In the genomic region with DNA sequence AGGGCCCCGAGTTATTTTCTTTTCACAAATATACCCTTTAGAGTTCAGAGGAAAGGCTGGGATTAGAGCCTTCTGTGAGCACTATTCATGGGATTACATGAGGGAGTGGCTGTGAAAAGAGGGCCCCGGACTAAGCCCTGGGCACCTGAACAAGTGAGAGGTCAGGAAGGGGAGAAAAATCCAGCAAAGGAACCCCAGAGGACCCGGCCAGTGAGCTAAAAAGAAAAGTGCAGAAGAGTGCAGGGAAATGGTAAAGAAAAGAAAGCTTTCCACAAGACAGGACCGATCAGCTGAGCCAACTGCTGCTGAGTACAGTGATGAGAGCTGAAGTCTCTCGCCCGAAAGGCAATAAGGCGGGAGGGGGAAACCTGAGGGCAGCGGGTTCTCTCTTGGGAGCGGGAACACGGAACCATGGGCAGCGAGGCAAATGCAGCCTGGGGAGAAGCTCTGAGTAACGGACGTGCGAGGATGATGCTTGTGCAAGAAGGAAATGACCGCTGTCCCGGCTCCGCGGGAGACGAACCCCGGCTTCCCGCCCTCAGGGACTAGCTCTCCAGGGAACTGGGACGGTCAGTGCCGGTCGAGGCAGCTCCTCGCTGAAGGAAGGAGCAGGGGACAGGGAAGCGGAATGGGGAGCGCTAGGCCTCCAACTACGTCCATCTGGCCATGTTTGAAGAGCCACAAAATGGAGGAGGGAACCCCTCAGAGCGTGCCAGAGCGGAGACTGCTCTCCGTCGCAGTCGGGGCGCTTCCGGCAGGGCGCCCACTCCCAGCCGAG, we compare ENCODE assay signal across 1 cellular context.
TF ChIP-seq lines count a peak whose summit lies in the region.

No MANE protein-coding gene starts in this region.

TF ChIP-seq in HepG2, 621 proteins besides CTCF, POLR2A, EP300 and RAD21 (continued from another document and continues in another):
- TF ChIP-seq, protein P1, sequence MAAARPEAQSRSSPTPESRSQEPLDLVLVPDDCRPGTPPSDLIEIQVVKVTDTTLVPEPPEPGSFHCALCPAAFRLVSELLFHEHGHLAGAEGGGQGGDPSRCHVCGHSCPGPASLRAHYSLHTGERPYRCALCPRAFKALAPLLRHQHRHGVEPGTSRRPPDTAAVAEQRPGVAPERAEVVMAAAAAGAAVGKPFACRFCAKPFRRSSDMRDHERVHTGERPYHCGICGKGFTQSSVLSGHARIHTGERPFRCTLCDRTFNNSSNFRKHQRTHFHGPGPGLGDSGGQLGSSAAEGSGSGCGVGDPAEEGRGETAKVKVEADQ (CRISPR knock-in tag; IDR thresholded peaks at IDR 0.05; ENCODE audit: borderline replicate concordance): no peak
- TF ChIP-seq ZNF121 (CRISPR knock-in tag; IDR thresholded peaks at IDR 0.05) (no peak), ZNF678 (CRISPR knock-in tag; IDR thresholded peaks at IDR 0.05) (peak; percentile 62), ZNF101 (CRISPR knock-in tag; IDR thresholded peaks at IDR 0.05; ENCODE audit: borderline replicate concordance, low read depth) (peak; percentile 75; the same call in 1 of the 2 replicates), MAF1 (CRISPR knock-in tag; IDR thresholded peaks at IDR 0.05; ENCODE audit: borderline replicate concordance) (0 out of 2 replicates have a peak, but pooled peaks have one; percentile 25), PTBP1 (IDR thresholded peaks at IDR 0.05; ENCODE audit: low read depth, low read length, poor library complexity, severe bottlenecking) (peak; percentile 21), NBN (conservative IDR thresholded peaks at IDR 0.05) (no peak), RORA (CRISPR knock-in tag; IDR thresholded peaks at IDR 0.05) (no peak), NRL (CRISPR knock-in tag; IDR thresholded peaks at IDR 0.05; ENCODE audit: borderline replicate concordance) (no peak), FOSL2 (CRISPR knock-in tag; IDR thresholded peaks at IDR 0.05) (no peak), GABPA (IDR thresholded peaks at IDR 0.05; ENCODE audit: low read depth, low read length) (no peak), GABPA (CRISPR knock-in tag; IDR thresholded peaks at IDR 0.05; ENCODE audit: low read depth) (peak; percentile 18; the same call in 1 of the 2 replicates), SAFB2 (CRISPR knock-in tag; IDR thresholded peaks at IDR 0.05; ENCODE audit: borderline replicate concordance, low read depth) (no peak), ZNF570 (CRISPR knock-in tag; IDR thresholded peaks at IDR 0.05; ENCODE audit: borderline replicate concordance) (0 out of 2 replicates have a peak, but pooled peaks have one; percentile 75), LCORL (IDR thresholded peaks at IDR 0.05) (no peak), LCORL (CRISPR knock-in tag; IDR thresholded peaks at IDR 0.05) (no peak), GTF3A (CRISPR knock-in tag; conservative IDR thresholded peaks at IDR 0.05) (0 out of 2 replicates have a peak, but pooled peaks have one; percentile 8), ARNTL (CRISPR knock-in tag; IDR thresholded peaks at IDR 0.05) (0 out of 2 replicates have a peak, but pooled peaks have one; percentile 2), SOX5 (CRISPR knock-in tag; IDR thresholded peaks at IDR 0.05; ENCODE audit: borderline replicate concordance) (no peak), FIP1L1 (IDR thresholded peaks at IDR 0.05; ENCODE audit: borderline replicate concordance, insufficient read depth, low read depth, low read length) (0 out of 2 replicates have a peak, but pooled peaks have one; percentile 11), TARDBP (CRISPR knock-in tag; IDR thresholded peaks at IDR 0.05) (0 out of 2 replicates have a peak, but pooled peaks have one; percentile 22), EEA1 (CRISPR knock-in tag; IDR thresholded peaks at IDR 0.05; ENCODE audit: borderline replicate concordance) (no peak), NFE2L2 (IDR thresholded peaks at IDR 0.05; ENCODE audit: low read length) (no peak), SRF (IDR thresholded peaks at IDR 0.05; ENCODE audit: low read depth, low read length) (no peak), MTF2 (CRISPR knock-in tag; IDR thresholded peaks at IDR 0.05; ENCODE audit: borderline replicate concordance) (no peak), NFYC (CRISPR knock-in tag; IDR thresholded peaks at IDR 0.05) (0 out of 2 replicates have a peak, but pooled peaks have one; percentile 2), ZNF781 (CRISPR knock-in tag; IDR thresholded peaks at IDR 0.05; ENCODE audit: borderline replicate concordance, not compliant biosample characterization) (peak; percentile 63), MIER3 (CRISPR knock-in tag; IDR thresholded peaks at IDR 0.05; ENCODE audit: borderline replicate concordance) (no peak), JDP2 (CRISPR knock-in tag; IDR thresholded peaks at IDR 0.05; ENCODE audit: borderline replicate concordance) (peak; percentile 4; the same call in 1 of the 2 replicates), ZZZ3 (CRISPR knock-in tag; IDR thresholded peaks at IDR 0.05; ENCODE audit: borderline replicate concordance) (0 out of 2 replicates have a peak, but pooled peaks have one; percentile 14), ZNF44 (CRISPR knock-in tag; IDR thresholded peaks at IDR 0.05) (no peak), KLF12 (CRISPR knock-in tag; IDR thresholded peaks at IDR 0.05; ENCODE audit: borderline replicate concordance) (no peak), ZNF256 (CRISPR knock-in tag; conservative IDR thresholded peaks at IDR 0.05) (0 out of 2 replicates have a peak, but pooled peaks have one; percentile 10)
- TF ChIP-seq, protein P2, sequence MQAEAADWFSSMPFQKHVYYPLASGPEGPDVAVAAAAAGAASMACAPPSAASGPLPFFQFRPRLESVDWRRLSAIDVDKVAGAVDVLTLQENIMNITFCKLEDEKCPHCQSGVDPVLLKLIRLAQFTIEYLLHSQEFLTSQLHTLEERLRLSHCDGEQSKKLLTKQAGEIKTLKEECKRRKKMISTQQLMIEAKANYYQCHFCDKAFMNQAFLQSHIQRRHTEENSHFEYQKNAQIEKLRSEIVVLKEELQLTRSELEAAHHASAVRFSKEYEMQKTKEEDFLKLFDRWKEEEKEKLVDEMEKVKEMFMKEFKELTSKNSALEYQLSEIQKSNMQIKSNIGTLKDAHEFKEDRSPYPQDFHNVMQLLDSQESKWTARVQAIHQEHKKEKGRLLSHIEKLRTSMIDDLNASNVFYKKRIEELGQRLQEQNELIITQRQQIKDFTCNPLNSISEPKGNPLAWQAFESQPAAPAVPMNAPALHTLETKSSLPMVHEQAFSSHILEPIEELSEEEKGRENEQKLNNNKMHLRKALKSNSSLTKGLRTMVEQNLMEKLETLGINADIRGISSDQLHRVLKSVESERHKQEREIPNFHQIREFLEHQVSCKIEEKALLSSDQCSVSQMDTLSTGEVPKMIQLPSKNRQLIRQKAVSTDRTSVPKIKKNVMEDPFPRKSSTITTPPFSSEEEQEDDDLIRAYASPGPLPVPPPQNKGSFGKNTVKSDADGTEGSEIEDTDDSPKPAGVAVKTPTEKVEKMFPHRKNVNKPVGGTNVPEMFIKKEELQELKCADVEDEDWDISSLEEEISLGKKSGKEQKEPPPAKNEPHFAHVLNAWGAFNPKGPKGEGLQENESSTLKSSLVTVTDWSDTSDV (CRISPR knock-in tag; IDR thresholded peaks at IDR 0.05): 0 out of 2 replicates have a peak, but pooled peaks have one; percentile 11
- TF ChIP-seq, protein P3, sequence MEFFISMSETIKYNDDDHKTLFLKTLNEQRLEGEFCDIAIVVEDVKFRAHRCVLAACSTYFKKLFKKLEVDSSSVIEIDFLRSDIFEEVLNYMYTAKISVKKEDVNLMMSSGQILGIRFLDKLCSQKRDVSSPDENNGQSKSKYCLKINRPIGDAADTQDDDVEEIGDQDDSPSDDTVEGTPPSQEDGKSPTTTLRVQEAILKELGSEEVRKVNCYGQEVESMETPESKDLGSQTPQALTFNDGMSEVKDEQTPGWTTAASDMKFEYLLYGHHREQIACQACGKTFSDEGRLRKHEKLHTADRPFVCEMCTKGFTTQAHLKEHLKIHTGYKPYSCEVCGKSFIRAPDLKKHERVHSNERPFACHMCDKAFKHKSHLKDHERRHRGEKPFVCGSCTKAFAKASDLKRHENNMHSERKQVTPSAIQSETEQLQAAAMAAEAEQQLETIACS (CRISPR knock-in tag; IDR thresholded peaks at IDR 0.05): peak; percentile 3; the same call in 1 of the 2 replicates
- TF ChIP-seq, protein P4, sequence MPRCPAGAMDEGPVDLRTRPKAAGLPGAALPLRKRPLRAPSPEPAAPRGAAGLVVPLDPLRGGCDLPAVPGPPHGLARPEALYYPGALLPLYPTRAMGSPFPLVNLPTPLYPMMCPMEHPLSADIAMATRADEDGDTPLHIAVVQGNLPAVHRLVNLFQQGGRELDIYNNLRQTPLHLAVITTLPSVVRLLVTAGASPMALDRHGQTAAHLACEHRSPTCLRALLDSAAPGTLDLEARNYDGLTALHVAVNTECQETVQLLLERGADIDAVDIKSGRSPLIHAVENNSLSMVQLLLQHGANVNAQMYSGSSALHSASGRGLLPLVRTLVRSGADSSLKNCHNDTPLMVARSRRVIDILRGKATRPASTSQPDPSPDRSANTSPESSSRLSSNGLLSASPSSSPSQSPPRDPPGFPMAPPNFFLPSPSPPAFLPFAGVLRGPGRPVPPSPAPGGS (CRISPR knock-in tag; IDR thresholded peaks at IDR 0.05): no peak
- TF ChIP-seq, protein P5, sequence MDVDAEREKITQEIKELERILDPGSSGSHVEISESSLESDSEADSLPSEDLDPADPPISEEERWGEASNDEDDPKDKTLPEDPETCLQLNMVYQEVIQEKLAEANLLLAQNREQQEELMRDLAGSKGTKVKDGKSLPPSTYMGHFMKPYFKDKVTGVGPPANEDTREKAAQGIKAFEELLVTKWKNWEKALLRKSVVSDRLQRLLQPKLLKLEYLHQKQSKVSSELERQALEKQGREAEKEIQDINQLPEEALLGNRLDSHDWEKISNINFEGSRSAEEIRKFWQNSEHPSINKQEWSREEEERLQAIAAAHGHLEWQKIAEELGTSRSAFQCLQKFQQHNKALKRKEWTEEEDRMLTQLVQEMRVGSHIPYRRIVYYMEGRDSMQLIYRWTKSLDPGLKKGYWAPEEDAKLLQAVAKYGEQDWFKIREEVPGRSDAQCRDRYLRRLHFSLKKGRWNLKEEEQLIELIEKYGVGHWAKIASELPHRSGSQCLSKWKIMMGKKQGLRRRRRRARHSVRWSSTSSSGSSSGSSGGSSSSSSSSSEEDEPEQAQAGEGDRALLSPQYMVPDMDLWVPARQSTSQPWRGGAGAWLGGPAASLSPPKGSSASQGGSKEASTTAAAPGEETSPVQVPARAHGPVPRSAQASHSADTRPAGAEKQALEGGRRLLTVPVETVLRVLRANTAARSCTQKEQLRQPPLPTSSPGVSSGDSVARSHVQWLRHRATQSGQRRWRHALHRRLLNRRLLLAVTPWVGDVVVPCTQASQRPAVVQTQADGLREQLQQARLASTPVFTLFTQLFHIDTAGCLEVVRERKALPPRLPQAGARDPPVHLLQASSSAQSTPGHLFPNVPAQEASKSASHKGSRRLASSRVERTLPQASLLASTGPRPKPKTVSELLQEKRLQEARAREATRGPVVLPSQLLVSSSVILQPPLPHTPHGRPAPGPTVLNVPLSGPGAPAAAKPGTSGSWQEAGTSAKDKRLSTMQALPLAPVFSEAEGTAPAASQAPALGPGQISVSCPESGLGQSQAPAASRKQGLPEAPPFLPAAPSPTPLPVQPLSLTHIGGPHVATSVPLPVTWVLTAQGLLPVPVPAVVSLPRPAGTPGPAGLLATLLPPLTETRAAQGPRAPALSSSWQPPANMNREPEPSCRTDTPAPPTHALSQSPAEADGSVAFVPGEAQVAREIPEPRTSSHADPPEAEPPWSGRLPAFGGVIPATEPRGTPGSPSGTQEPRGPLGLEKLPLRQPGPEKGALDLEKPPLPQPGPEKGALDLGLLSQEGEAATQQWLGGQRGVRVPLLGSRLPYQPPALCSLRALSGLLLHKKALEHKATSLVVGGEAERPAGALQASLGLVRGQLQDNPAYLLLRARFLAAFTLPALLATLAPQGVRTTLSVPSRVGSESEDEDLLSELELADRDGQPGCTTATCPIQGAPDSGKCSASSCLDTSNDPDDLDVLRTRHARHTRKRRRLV (CRISPR knock-in tag; IDR thresholded peaks at IDR 0.05): no peak
- TF ChIP-seq, protein P6, sequence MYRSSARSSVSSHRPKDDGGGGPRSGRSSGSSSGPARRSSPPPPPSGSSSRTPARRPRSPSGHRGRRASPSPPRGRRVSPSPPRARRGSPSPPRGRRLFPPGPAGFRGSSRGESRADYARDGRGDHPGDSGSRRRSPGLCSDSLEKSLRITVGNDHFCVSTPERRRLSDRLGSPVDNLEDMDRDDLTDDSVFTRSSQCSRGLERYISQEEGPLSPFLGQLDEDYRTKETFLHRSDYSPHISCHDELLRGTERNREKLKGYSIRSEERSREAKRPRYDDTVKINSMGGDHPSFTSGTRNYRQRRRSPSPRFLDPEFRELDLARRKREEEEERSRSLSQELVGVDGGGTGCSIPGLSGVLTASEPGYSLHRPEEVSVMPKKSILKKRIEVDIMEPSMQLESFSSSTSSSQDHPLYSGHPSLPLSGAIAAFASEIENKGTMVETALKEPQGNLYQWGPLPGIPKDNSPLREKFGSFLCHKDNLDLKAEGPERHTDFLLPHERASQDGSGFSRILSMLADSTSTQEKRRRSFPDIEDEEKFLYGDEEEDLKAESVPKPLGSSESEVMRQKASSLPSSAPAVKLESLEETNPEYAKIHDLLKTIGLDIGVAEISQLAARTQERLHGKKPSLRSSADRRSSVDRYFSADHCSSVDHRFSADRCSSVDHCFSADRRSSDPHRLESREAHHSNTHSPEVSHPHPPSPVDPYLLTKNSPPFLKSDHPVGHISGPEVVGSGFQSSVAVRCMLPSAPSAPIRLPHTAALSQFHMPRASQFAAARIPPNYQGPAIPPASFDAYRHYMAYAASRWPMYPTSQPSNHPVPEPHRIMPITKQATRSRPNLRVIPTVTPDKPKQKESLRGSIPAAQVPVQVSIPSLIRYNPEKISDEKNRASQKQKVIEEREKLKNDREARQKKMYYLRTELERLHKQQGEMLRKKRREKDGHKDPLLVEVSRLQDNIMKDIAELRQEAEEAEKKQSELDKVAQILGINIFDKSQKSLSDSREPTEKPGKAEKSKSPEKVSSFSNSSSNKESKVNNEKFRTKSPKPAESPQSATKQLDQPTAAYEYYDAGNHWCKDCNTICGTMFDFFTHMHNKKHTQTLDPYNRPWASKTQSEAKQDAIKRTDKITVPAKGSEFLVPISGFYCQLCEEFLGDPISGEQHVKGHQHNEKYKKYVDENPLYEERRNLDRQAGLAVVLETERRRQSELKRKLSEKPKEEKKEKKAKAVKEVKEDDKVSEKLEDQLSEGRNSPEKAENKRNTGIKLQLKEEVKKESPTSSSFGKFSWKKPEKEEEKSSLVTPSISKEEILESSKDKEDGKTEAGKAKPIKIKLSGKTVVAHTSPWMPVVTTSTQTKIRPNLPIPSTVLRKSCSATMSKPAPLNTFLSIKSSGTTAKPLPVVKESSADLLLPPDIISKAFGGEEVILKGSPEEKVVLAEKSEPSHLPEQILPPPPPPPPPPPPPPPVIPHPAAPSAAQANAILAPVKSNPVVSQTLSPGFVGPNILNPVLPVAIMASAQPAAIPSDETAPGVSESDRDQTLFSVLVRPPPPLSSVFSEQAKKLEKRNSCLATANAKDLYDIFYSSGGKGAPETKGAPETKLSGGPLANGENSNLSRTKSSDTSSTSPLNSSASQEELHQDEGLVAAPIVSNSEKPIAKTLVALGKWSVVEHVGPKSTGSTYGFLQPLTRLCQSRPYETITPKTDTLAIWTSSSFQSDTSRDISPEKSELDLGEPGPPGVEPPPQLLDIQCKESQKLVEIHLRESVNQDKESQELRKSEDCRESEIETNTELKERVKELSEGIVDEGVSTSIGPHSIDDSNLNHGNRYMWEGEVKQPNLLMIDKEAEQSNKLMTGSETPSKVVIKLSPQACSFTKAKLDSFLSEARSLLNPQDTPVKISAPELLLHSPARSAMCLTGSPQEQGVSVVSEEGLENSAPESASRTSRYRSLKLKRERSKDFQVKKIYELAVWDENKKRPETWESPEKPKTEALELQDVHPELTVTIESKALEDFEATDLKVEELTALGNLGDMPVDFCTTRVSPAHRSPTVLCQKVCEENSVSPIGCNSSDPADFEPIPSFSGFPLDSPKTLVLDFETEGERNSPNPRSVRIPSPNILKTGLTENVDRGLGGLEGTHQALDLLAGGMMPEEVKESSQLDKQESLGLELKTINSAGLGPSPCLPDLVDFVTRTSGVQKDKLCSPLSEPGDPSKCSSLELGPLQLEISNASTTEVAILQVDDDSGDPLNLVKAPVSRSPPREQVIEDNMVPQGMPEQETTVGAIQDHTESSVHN (CRISPR knock-in tag; IDR thresholded peaks at IDR 0.05): 0 out of 2 replicates have a peak, but pooled peaks have one; percentile 8
